Comparison of ENCODE assay signal across 8 cellular contexts in genomic region chr19:51002542-51003311, GRCh38. TPM values are rescaled to one million over a fixed set of nuclear protein-coding genes. Genes with fewer than 3 reads are reported as not detected.
DNase-seq lines count a peak whose midpoint lies in the region; ATAC-seq and TF ChIP-seq lines count a peak whose summit lies in the region.

No MANE protein-coding gene starts in this region.

- H3K27me3 Mint-ChIP-seq in activated CD4-positive, alpha-beta T cell treated with anti-CD3 and anti-CD28 coated beads, Interleukin-2, amount 10 ng/mL, durations not matched to agents 7 days and 5 days = no peaks in the 10 kb centered on the region

- H3K4me3 ChIP-seq in epithelial cell of esophagus (ENCODE audit: low read length) = peak overlapping the region; percentile 44

- no peak for ATAC-seq in HG02870 (IDR thresholded peaks at IDR 0.05; ENCODE audit: unreplicated experiment)
- ATAC-seq in HG02610 (IDR thresholded peaks at IDR 0.05; ENCODE audit: unreplicated experiment) = no peak
- ATAC-seq in GM18907 (IDR thresholded peaks at IDR 0.05; ENCODE audit: unreplicated experiment) = no peak

- POLR2A ChIA-PET in activated CD4-positive, alpha-beta T cell treated with anti-CD3 and anti-CD28 coated beads, Interleukin-2, amount 10 ng/mL, durations not matched to agents 7 days and 5 days (lab: Charles Lee) = no interaction called here

- CTCF ChIA-PET in activated CD4-positive, alpha-beta T cell treated with anti-CD3 and anti-CD28 coated beads, Interleukin-2, amount 10 ng/mL, durations not matched to agents 7 days and 5 days (lab: Charles Lee) = interaction anchor here (1.0 to 1.5 kb wide), 2 partner anchors 10 to 14 kb away, joined by 3 read pairs; no protein-coding TSS in a partner anchor

- no peaks in the 10 kb centered on the region for H3K9me3 Mint-ChIP-seq in activated CD4-positive, alpha-beta T cell treated with anti-CD3 and anti-CD28 coated beads, Interleukin-2, amount 10 ng/mL, durations not matched to agents 7 days and 5 days

- no peak overlapping the region for H3K27ac Mint-ChIP-seq in activated CD4-positive, alpha-beta T cell treated with anti-CD3 and anti-CD28 coated beads, Interleukin-2, amount 10 ng/mL, durations not matched to agents 7 days and 5 days

- no peak for TF ChIP-seq CTCF in epithelial cell of esophagus (IDR thresholded peaks at IDR 0.05; ENCODE audit: insufficient read depth, low read depth, low read length, missing control alignments)

- H3K4me1 Mint-ChIP-seq in activated CD4-positive, alpha-beta T cell treated with anti-CD3 and anti-CD28 coated beads, Interleukin-2, amount 10 ng/mL, durations not matched to agents 7 days and 5 days = no peaks in the 10 kb centered on the region

- DNase-seq in activated CD4-positive, alpha-beta T cell treated with anti-CD3 and anti-CD28 coated beads, Interleukin-2, amount 10 ng/mL, durations not matched to agents 7 days and 5 days = peak; percentile 21
- no peak for DNase-seq in activated CD4-positive, alpha-beta T cell treated with anti-CD3 and anti-CD28 coated beads for 1 hour
- DNase-seq in NCI-H2227 treated with DMSO at 0.1 percent for 48 hours (lab: John Stamatoyannopoulos, UW) = peak; percentile 2
- peak; percentile 16 for DNase-seq in epithelial cell of esophagus (ENCODE audit: low read depth)
- peak in 2 of 3 donors; percentile 23 to 26 for DNase-seq in stimulated activated CD4-positive, alpha-beta T cell treated with anti-CD3 and anti-CD28 coated beads, TNF-alpha, amount 100 ng/mL, for 48 hours (ENCODE audit: low read depth in 3 of 3)

- no peak overlapping the region for H3K4me3 Mint-ChIP-seq in activated CD4-positive, alpha-beta T cell treated with anti-CD3 and anti-CD28 coated beads, Interleukin-2, amount 10 ng/mL, durations not matched to agents 7 days and 5 days

- H3K36me3 Mint-ChIP-seq in activated CD4-positive, alpha-beta T cell treated with anti-CD3 and anti-CD28 coated beads, Interleukin-2, amount 10 ng/mL, durations not matched to agents 7 days and 5 days (ENCODE audit: low read depth) = no peaks in the 10 kb centered on the region

RNA-seq across cellular contexts. Expression of gene KLK8, which starts 1.3 kb away (rescaled TPM):
- not detected for total RNA-seq in activated CD4-positive, alpha-beta T cell treated with anti-CD3 and anti-CD28 coated beads, Interleukin-2, amount 10 ng/mL, durations not matched to agents 7 days and 5 days

RNA-seq across cellular contexts. Expression of gene KLK10, which starts 16.8 kb away (rescaled TPM):
- not detected for total RNA-seq in activated CD4-positive, alpha-beta T cell treated with anti-CD3 and anti-CD28 coated beads, Interleukin-2, amount 10 ng/mL, durations not matched to agents 7 days and 5 days

RNA-seq across cellular contexts. Expression of gene KLK7, which starts 19.0 kb away (rescaled TPM):
- total RNA-seq in activated CD4-positive, alpha-beta T cell treated with anti-CD3 and anti-CD28 coated beads, Interleukin-2, amount 10 ng/mL, durations not matched to agents 7 days and 5 days = not detected

RNA-seq across cellular contexts. Expression of gene KLK11, which starts 23.7 kb away (rescaled TPM):
- not detected for total RNA-seq in activated CD4-positive, alpha-beta T cell treated with anti-CD3 and anti-CD28 coated beads, Interleukin-2, amount 10 ng/mL, durations not matched to agents 7 days and 5 days

RNA-seq across cellular contexts. Expression of gene KLK12, which starts 32.1 kb away (rescaled TPM):
- not detected for total RNA-seq in activated CD4-positive, alpha-beta T cell treated with anti-CD3 and anti-CD28 coated beads, Interleukin-2, amount 10 ng/mL, durations not matched to agents 7 days and 5 days
